In the genomic region with DNA sequence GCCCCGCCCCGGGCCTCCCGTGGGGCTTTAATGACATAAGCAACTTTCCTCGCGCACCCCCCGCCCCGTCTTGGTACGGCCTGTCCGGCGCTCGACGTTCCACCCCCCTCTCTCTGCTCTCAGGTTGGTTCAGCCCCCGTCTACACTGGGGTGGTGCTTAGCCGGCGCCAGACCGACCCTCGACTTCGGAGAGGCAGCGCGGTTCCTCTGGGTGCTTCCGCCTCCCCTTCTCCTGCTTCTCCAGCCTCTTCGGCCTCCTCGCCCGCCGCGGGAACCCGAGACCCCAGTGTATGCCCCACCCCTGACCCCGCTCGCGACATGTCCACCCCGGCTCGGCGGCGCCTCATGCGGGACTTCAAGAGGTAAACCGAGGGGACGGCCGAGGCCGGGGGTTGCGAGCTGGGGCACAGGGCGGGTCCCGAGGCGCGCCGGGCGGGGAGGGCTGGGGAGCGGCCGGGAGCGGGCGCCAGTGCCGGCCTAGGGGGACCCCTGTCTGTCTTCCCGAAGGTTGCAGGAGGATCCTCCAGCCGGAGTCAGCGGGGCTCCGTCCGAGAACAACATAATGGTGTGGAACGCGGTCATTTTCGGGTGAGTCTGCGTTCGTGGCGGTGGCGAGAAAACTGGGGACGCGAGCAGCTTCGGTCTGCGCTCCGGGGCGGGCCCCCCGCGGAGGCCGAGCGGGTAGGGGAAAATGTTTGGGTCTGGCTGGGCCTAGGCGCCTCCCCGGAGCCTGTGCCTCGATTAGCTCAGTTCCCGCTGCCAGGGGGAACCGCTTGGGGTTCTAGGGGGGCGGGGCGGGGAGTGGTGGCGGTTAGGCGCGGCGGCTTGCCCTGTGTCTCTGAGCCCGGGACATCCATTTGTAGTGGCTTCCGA, we compare ENCODE assay signal across 1 cellular context.
TF ChIP-seq lines count a peak whose summit lies in the region.

TSS of gene UBE2A (plus strand) at position 170 of the 873 bp plus-strand sequence. CDS start at position 319, 149 bp downstream.

TF ChIP-seq in K562, 482 proteins besides CTCF, POLR2A, EP300 and RAD21 (continued from another document):
- TF ChIP-seq PRDM10 (IDR thresholded peaks at IDR 0.05; ENCODE audit: partially characterized antibody) = peak; percentile 99
- no peak for TF ChIP-seq SRSF7 (optimal IDR thresholded peaks at IDR 0.05; ENCODE audit: low read depth, low read length)
- TF ChIP-seq RBFOX2 (IDR thresholded peaks at IDR 0.05; ENCODE audit: low read depth, low read length) = peak; percentile 99
- no peak for TF ChIP-seq SRSF3 (IDR thresholded peaks at IDR 0.05; ENCODE audit: insufficient read depth, low read length)
- TF ChIP-seq ARID4B (CRISPR knock-in tag; IDR thresholded peaks at IDR 0.05) = no peak
- TF ChIP-seq NRF1 (conservative IDR thresholded peaks at IDR 0.05 in 1 of 2, IDR thresholded peaks at IDR 0.05 in 1 of 2) = peak; percentile 70 to 71
- peak; percentile 61 for TF ChIP-seq NEUROD1 (IDR thresholded peaks at IDR 0.05; ENCODE audit: borderline replicate concordance, low read depth, low read length, partially characterized antibody)
- peak; percentile 75 for TF ChIP-seq TAF7 (tag; IDR thresholded peaks at IDR 0.05)
- peak; percentile 40; the same call in 1 of the 2 replicates for TF ChIP-seq ZNF263 (CRISPR knock-in tag; IDR thresholded peaks at IDR 0.05; ENCODE audit: borderline replicate concordance)
- no peak for TF ChIP-seq BRD4 (IDR thresholded peaks at IDR 0.05)
- no peak for TF ChIP-seq ZNF507 (tag; conservative IDR thresholded peaks at IDR 0.05)
- TF ChIP-seq, protein P1, sequence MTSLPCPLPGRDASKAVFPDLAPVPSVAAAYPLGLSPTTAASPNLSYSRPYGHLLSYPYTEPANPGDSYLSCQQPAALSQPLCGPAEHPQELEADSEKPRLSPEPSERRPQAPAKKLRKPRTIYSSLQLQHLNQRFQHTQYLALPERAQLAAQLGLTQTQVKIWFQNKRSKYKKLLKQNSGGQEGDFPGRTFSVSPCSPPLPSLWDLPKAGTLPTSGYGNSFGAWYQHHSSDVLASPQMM (CRISPR knock-in tag; IDR thresholded peaks at IDR 0.05) = no peak
- no peak for TF ChIP-seq RBM17 (IDR thresholded peaks at IDR 0.05; ENCODE audit: borderline replicate concordance, low read depth, low read length)
- TF ChIP-seq, protein P2, sequence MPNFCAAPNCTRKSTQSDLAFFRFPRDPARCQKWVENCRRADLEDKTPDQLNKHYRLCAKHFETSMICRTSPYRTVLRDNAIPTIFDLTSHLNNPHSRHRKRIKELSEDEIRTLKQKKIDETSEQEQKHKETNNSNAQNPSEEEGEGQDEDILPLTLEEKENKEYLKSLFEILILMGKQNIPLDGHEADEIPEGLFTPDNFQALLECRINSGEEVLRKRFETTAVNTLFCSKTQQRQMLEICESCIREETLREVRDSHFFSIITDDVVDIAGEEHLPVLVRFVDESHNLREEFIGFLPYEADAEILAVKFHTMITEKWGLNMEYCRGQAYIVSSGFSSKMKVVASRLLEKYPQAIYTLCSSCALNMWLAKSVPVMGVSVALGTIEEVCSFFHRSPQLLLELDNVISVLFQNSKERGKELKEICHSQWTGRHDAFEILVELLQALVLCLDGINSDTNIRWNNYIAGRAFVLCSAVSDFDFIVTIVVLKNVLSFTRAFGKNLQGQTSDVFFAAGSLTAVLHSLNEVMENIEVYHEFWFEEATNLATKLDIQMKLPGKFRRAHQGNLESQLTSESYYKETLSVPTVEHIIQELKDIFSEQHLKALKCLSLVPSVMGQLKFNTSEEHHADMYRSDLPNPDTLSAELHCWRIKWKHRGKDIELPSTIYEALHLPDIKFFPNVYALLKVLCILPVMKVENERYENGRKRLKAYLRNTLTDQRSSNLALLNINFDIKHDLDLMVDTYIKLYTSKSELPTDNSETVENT (CRISPR knock-in tag; IDR thresholded peaks at IDR 0.05) = no peak
- TF ChIP-seq, protein P3, sequence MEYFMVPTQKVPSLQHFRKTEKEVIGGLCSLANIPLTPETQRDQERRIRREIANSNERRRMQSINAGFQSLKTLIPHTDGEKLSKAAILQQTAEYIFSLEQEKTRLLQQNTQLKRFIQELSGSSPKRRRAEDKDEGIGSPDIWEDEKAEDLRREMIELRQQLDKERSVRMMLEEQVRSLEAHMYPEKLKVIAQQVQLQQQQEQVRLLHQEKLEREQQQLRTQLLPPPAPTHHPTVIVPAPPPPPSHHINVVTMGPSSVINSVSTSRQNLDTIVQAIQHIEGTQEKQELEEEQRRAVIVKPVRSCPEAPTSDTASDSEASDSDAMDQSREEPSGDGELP (CRISPR knock-in tag; IDR thresholded peaks at IDR 0.05; ENCODE audit: borderline replicate concordance) = peak; percentile 54; the same call in 1 of the 2 replicates
- peak; percentile 27; the same call in 1 of the 2 replicates for TF ChIP-seq MAFK (IDR thresholded peaks at IDR 0.05; ENCODE audit: low read length)
- peak; percentile 24 for TF ChIP-seq SAP30 (IDR thresholded peaks at IDR 0.05; ENCODE audit: borderline replicate concordance, insufficient read depth, low read depth, low read length, poor library complexity, severe bottlenecking)
- peak; percentile 28; the same call in 1 of the 2 replicates for TF ChIP-seq MAFF (IDR thresholded peaks at IDR 0.05; ENCODE audit: low read length)
- no peak for TF ChIP-seq ZFPM2 (CRISPR knock-in tag; IDR thresholded peaks at IDR 0.05)
- no peak for TF ChIP-seq ZNF174 (CRISPR knock-in tag; IDR thresholded peaks at IDR 0.05)
- peak; percentile 69; the same call in 1 of the 2 replicates for TF ChIP-seq SMAD4 (CRISPR knock-in tag; conservative IDR thresholded peaks at IDR 0.05)
- no peak for TF ChIP-seq MTA2 (IDR thresholded peaks at IDR 0.05; ENCODE audit: low read depth)
